ENCODE assay signal across 1 cellular context in genomic region chr5:115624994-115625393, GRCh38.
TF ChIP-seq lines count a peak whose summit lies in the region.

No MANE protein-coding gene starts in this region.

TF ChIP-seq in HepG2, 621 proteins besides CTCF, POLR2A, EP300 and RAD21:
- TF ChIP-seq ZNF784 (CRISPR knock-in tag; IDR thresholded peaks at IDR 0.05; ENCODE audit: borderline replicate concordance): no peak
- TF ChIP-seq, protein P1, sequence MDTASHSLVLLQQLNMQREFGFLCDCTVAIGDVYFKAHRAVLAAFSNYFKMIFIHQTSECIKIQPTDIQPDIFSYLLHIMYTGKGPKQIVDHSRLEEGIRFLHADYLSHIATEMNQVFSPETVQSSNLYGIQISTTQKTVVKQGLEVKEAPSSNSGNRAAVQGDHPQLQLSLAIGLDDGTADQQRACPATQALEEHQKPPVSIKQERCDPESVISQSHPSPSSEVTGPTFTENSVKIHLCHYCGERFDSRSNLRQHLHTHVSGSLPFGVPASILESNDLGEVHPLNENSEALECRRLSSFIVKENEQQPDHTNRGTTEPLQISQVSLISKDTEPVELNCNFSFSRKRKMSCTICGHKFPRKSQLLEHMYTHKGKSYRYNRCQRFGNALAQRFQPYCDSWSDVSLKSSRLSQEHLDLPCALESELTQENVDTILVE (CRISPR knock-in tag; IDR thresholded peaks at IDR 0.05): no peak
- no peak for TF ChIP-seq NR3C1 (CRISPR knock-in tag; IDR thresholded peaks at IDR 0.05)
- no peak for TF ChIP-seq KMT2A (CRISPR knock-in tag; IDR thresholded peaks at IDR 0.05)
- TF ChIP-seq ZC3H4 (CRISPR knock-in tag; IDR thresholded peaks at IDR 0.05; ENCODE audit: borderline replicate concordance): no peak
- TF ChIP-seq YEATS4 (CRISPR knock-in tag; IDR thresholded peaks at IDR 0.05; ENCODE audit: borderline replicate concordance): no peak
- TF ChIP-seq KDM4B (CRISPR knock-in tag; IDR thresholded peaks at IDR 0.05): no peak
- TF ChIP-seq ATF1 (CRISPR knock-in tag; IDR thresholded peaks at IDR 0.05): no peak
- no peak for TF ChIP-seq ZNF264 (CRISPR knock-in tag; IDR thresholded peaks at IDR 0.05)
- no peak for TF ChIP-seq PHF8 (CRISPR knock-in tag; IDR thresholded peaks at IDR 0.05)
- no peak for TF ChIP-seq RBAK (CRISPR knock-in tag; IDR thresholded peaks at IDR 0.05)
- no peak for TF ChIP-seq ZNF160 (CRISPR knock-in tag; IDR thresholded peaks at IDR 0.05)
- TF ChIP-seq PAF1 (CRISPR knock-in tag; IDR thresholded peaks at IDR 0.05): no peak
- TF ChIP-seq PPARG (CRISPR knock-in tag; conservative IDR thresholded peaks at IDR 0.05): no peak
- TF ChIP-seq, protein P2, sequence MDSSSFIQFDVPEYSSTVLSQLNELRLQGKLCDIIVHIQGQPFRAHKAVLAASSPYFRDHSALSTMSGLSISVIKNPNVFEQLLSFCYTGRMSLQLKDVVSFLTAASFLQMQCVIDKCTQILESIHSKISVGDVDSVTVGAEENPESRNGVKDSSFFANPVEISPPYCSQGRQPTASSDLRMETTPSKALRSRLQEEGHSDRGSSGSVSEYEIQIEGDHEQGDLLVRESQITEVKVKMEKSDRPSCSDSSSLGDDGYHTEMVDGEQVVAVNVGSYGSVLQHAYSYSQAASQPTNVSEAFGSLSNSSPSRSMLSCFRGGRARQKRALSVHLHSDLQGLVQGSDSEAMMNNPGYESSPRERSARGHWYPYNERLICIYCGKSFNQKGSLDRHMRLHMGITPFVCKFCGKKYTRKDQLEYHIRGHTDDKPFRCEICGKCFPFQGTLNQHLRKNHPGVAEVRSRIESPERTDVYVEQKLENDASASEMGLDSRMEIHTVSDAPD (CRISPR knock-in tag; IDR thresholded peaks at IDR 0.05): no peak
TF ChIP-seq in HepG2: peak in this region for 0.
